36 cellular contexts compared by ENCODE assay signal in the genomic region with DNA sequence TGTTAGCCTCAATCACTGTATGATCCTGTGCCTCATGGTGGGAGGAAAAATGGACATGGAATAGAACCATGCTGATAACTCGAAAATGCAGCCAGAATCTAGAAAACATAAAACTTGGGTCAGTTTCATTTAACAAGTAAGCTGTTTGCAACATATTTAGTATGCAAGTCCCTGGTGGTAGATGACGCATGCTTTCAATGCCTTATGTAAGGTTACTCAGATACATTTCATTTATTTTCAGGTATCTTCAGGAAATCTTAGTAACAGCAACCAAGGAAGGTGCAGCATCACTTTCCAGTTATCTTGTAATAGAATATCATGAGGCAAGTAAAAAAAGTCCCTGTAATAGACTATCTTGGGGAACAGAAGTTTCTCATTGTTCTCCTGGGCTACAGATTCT.
"Had no signal": no experiment of that assay in that cellular context is flagged by ENCODE, and none has a peak within 500 bp of the region (broad histone marks: within the 10 kb centered on the region; RNA-seq: fewer than 3 reads in every experiment).

No MANE protein-coding gene starts in this region.

- H3K4me3 ChIP-seq: adrenal gland, ascending aorta, body of pancreas, breast epithelium had no signal

- H3K36me3 Mint-ChIP-seq: activated naive CD4-positive, alpha-beta T cell treated with anti-CD3 and anti-CD28 coated beads, Interleukin-2, amount 10 ng/mL, durations not matched to agents 7 days and 5 days; activated naive CD4-positive, alpha-beta T cell treated with anti-CD3 and anti-CD28 coated beads, Interleukin-2, amount 50 U/mL, for 24 hours; activated naive CD8-positive, alpha-beta T cell; activated naive CD8-positive, alpha-beta T cell treated with anti-CD3 and anti-CD28 coated beads for 36 hours; activated naive CD8-positive, alpha-beta T cell treated with anti-CD3 and anti-CD28 coated beads, Interleukin-2, amount 10 ng/mL, durations not matched to agents 7 days and 5 days had no signal

- DNase-seq: activated effector memory CD4-positive, alpha-beta T cell treated with anti-CD3 and anti-CD28 coated beads, Interleukin-2, amount 50 U/mL, for 16 hours; activated effector memory CD4-positive, alpha-beta T cell treated with Interleukin-2 at 50 U/mL for 16 hours; activated gamma-delta T cell; activated gamma-delta T cell treated with Interleukin-2 at 50 U/mL for 16 hours; activated naive CD4-positive, alpha-beta T cell; activated naive CD4-positive, alpha-beta T cell treated with anti-CD3 and anti-CD28 coated beads for 36 hours; activated naive CD4-positive, alpha-beta T cell treated with anti-CD3 and anti-CD28 coated beads, Interleukin-2, amount 10 ng/mL, durations not matched to agents 7 days and 5 days; activated naive CD4-positive, alpha-beta T cell treated with anti-CD3 and anti-CD28 coated beads, Interleukin-2, amount 50 U/mL, for 16 hours; activated naive CD4-positive, alpha-beta T cell treated with Interleukin-2 at 50 U/mL for 16 hours; activated naive CD8-positive, alpha-beta T cell treated with anti-CD3 and anti-CD28 coated beads for 36 hours; activated naive CD8-positive, alpha-beta T cell treated with anti-CD3 and anti-CD28 coated beads, Interleukin-2, amount 10 ng/mL, durations not matched to agents 7 days and 5 days; activated naive CD8-positive, alpha-beta T cell treated with anti-CD3 and anti-CD28 coated beads, Interleukin-2, amount 50 U/mL, for 24 hours; activated T-cell treated with anti-CD3 and anti-CD28 coated beads for 4 hours; activated T-cell treated with anti-CD3 and anti-CD28 coated beads, Interleukin-2, amount 50 U/mL, for 1 hour; activated T-cell treated with anti-CD3 and anti-CD28 coated beads, Interleukin-2, amount 50 U/mL, for 24 hours; activated T-cell treated with anti-CD3 and anti-CD28 coated beads, Interleukin-2, amount 50 U/mL, for 4 hours; activated T-cell treated with anti-CD3 and anti-CD28 coated beads, Interleukin-2, amount 50 U/mL, for 48 hours; activated T-cell treated with anti-CD3 and anti-CD28 coated beads, Interleukin-2, amount 50 U/mL, for 72 hours; adrenal gland; amniotic stem cell; amygdala; aorta; body of pancreas; brain microvascular endothelial cell; central memory CD4-positive, alpha-beta T cell; cerebellar nuclear complex had no signal

- H3K27me3 Mint-ChIP-seq: activated naive CD4-positive, alpha-beta T cell treated with anti-CD3 and anti-CD28 coated beads, Interleukin-2, amount 10 ng/mL, durations not matched to agents 7 days and 5 days; activated naive CD8-positive, alpha-beta T cell; activated naive CD8-positive, alpha-beta T cell treated with anti-CD3 and anti-CD28 coated beads for 36 hours; activated naive CD8-positive, alpha-beta T cell treated with anti-CD3 and anti-CD28 coated beads, Interleukin-2, amount 50 U/mL, for 24 hours; brain had no signal

- H3K27me3 ChIP-seq: adrenal gland, ascending aorta, body of pancreas, brain microvascular endothelial cell, breast epithelium had no signal

- H3K27ac Mint-ChIP-seq: activated naive CD4-positive, alpha-beta T cell treated with anti-CD3 and anti-CD28 coated beads for 36 hours; activated naive CD4-positive, alpha-beta T cell treated with anti-CD3 and anti-CD28 coated beads, Interleukin-2, amount 10 ng/mL, durations not matched to agents 7 days and 5 days; activated naive CD4-positive, alpha-beta T cell treated with anti-CD3 and anti-CD28 coated beads, Interleukin-2, amount 50 U/mL, for 24 hours; activated naive CD4-positive, alpha-beta T cell treated with anti-CD3 and anti-CD28 coated beads, Interleukin-2, amount 50 U/mL, for 72 hours; activated naive CD8-positive, alpha-beta T cell; activated naive CD8-positive, alpha-beta T cell treated with anti-CD3 and anti-CD28 coated beads for 36 hours; activated naive CD8-positive, alpha-beta T cell treated with anti-CD3 and anti-CD28 coated beads, Interleukin-2, amount 10 ng/mL, durations not matched to agents 7 days and 5 days; activated naive CD8-positive, alpha-beta T cell treated with anti-CD3 and anti-CD28 coated beads, Interleukin-2, amount 50 U/mL, for 24 hours; activated T-cell treated with anti-CD3 and anti-CD28 coated beads, Interleukin-2, amount 50 U/mL, for 24 hours; activated T-cell treated with anti-CD3 and anti-CD28 coated beads, Interleukin-2, amount 50 U/mL, for 72 hours; activated T-helper 1 cell treated with anti-CD3 and anti-CD28 coated beads, Interleukin-12 subunit alpha, Interleukin-12 subunit beta, Interleukin-2, Interleukin-4 antibody, amounts not matched to agents 30 ng/mL and 10 ng/mL and 1 ng/mL, durations not matched to agents 14 hours and 24 hours and 36 hours; activated T-helper 17 cell treated with anti-CD3 and anti-CD28 coated beads, Interleukin-2, amount 50 U/mL, for 72 hours; activated T-helper 2 cell treated with anti-CD3 and anti-CD28 coated beads, Interferon-gamma antibody, Interleukin-2, Interleukin-4, amounts not matched to agents 10 μg/mL and 5 μg/mL and 100 μg/mL, durations not matched to agents 14 hours and 24 hours and 36 hours; brain had no signal

- H3K4me1 ChIP-seq: adrenal gland, ascending aorta, body of pancreas, breast epithelium had no signal

- H3K36me3 ChIP-seq: adrenal gland, ascending aorta, brain microvascular endothelial cell, breast epithelium had no signal

- H3K4me3 Mint-ChIP-seq: activated naive CD4-positive, alpha-beta T cell treated with anti-CD3 and anti-CD28 coated beads for 36 hours; activated naive CD4-positive, alpha-beta T cell treated with anti-CD3 and anti-CD28 coated beads, Interleukin-2, amount 10 ng/mL, durations not matched to agents 7 days and 5 days; activated naive CD4-positive, alpha-beta T cell treated with anti-CD3 and anti-CD28 coated beads, Interleukin-2, amount 50 U/mL, for 24 hours; activated naive CD8-positive, alpha-beta T cell; activated naive CD8-positive, alpha-beta T cell treated with anti-CD3 and anti-CD28 coated beads for 36 hours; activated naive CD8-positive, alpha-beta T cell treated with anti-CD3 and anti-CD28 coated beads, Interleukin-2, amount 10 ng/mL, durations not matched to agents 7 days and 5 days; activated naive CD8-positive, alpha-beta T cell treated with anti-CD3 and anti-CD28 coated beads, Interleukin-2, amount 50 U/mL, for 24 hours; activated T-cell treated with anti-CD3 and anti-CD28 coated beads, Interleukin-2, amount 50 U/mL, for 24 hours; activated T-cell treated with anti-CD3 and anti-CD28 coated beads, Interleukin-2, amount 50 U/mL, for 4 hours; activated T-cell treated with anti-CD3 and anti-CD28 coated beads, Interleukin-2, amount 50 U/mL, for 72 hours; activated T-helper 1 cell treated with anti-CD3 and anti-CD28 coated beads, Interleukin-12 subunit alpha, Interleukin-12 subunit beta, Interleukin-2, Interleukin-4 antibody, amounts not matched to agents 30 ng/mL and 10 ng/mL and 1 ng/mL, durations not matched to agents 14 hours and 24 hours and 36 hours; activated T-helper 17 cell treated with anti-CD3 and anti-CD28 coated beads, Interleukin-2, amount 50 U/mL, for 72 hours; brain; central memory CD8-positive, alpha-beta T cell had no signal

- H3K27ac ChIP-seq: adrenal gland, ascending aorta, body of pancreas, brain microvascular endothelial cell, breast epithelium had no signal

- H3K4me1 Mint-ChIP-seq: activated naive CD4-positive, alpha-beta T cell treated with anti-CD3 and anti-CD28 coated beads, Interleukin-2, amount 10 ng/mL, durations not matched to agents 7 days and 5 days; activated naive CD4-positive, alpha-beta T cell treated with anti-CD3 and anti-CD28 coated beads, Interleukin-2, amount 50 U/mL, for 24 hours; activated naive CD8-positive, alpha-beta T cell treated with anti-CD3 and anti-CD28 coated beads for 36 hours; activated naive CD8-positive, alpha-beta T cell treated with anti-CD3 and anti-CD28 coated beads, Interleukin-2, amount 10 ng/mL, durations not matched to agents 7 days and 5 days; activated naive CD8-positive, alpha-beta T cell treated with anti-CD3 and anti-CD28 coated beads, Interleukin-2, amount 50 U/mL, for 24 hours; activated T-helper 17 cell treated with anti-CD3 and anti-CD28 coated beads, Interleukin-2, amount 50 U/mL, for 72 hours; brain; central memory CD8-positive, alpha-beta T cell had no signal
